In the genomic region with DNA sequence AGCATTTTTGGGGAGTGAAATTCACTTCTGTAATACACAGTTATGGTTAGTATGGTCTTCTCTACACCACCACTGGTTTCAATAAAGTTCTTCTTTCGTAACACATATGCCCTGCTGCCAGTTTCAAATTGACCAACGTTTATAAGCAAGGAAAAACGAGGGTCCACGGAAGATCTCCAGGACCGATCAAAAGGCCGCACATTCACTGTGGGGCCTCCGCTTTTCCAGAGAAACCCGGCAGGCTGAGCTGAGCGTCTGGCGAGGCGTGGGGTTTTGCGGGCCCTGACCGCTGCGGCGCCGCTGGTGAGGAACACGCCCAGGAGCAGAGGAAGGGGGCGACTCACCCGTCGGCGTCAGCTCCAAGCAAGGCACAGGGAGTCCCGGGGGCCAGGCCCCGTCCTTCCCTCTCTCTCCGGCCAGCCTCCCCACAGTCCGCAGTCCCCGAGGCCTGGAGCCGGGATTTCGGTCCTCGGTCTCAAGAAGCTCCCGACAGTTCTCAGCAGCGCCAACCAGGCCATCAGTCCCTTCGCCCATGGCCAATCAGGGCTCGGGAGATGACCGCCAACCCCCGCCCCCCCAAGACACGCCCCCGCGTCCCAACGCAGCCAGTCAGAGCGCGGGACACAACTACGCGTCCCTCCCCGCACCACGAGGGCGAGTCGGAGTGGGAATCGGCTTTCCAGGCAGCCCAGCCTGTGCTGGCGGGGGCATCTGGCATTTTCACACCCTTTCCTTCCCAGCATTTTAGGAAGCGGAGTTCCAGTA, we compare ENCODE assay signal across 8 cellular contexts. TPM values are rescaled to one million over a fixed set of nuclear protein-coding genes. Genes with fewer than 3 reads are reported as not detected.
A peak's percentile ranks its signal among the peaks of the same experiment; 100 is the strongest.
DNase-seq lines count a peak whose midpoint lies in the region; ATAC-seq and TF ChIP-seq lines count a peak whose summit lies in the region.

A gene with protein sequence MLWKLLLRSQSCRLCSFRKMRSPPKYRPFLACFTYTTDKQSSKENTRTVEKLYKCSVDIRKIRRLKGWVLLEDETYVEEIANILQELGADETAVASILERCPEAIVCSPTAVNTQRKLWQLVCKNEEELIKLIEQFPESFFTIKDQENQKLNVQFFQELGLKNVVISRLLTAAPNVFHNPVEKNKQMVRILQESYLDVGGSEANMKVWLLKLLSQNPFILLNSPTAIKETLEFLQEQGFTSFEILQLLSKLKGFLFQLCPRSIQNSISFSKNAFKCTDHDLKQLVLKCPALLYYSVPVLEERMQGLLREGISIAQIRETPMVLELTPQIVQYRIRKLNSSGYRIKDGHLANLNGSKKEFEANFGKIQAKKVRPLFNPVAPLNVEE (minus strand): TSS at position 522 of the 765 bp plus-strand sequence. CDS start 8,432 bp downstream, outside the sequence.

- no peak for TF ChIP-seq CTCF in AG10803 (conservative IDR thresholded peaks at IDR 0.05; ENCODE audit: low read length)
- TF ChIP-seq CTCF in colonic mucosa (IDR thresholded peaks at IDR 0.05): no peak

- H3K4me1 ChIP-seq in colonic mucosa: peaks cover 7% of the 10 kb centered on the region

- H3K27ac ChIP-seq in colonic mucosa (peak within 1 kb of the TSS; percentile 72), layer of hippocampus (ENCODE audit: low read depth, low read length) (peak within 1 kb of the TSS; percentile 83)

- peak; percentile 94 for ATAC-seq in GM19035 (IDR thresholded peaks at IDR 0.05; ENCODE audit: unreplicated experiment)
- ATAC-seq in HG03342 (IDR thresholded peaks at IDR 0.05; ENCODE audit: unreplicated experiment): peak; percentile 96

- H3K9ac ChIP-seq in colonic mucosa (ENCODE audit: low read depth in 2 of 2, low read length in 2 of 2): peak within 1 kb of the TSS; percentile 86 to 89

- no peaks in the 10 kb centered on the region for H3K27me3 ChIP-seq in colonic mucosa
- no peaks in the 10 kb centered on the region for H3K27me3 ChIP-seq in layer of hippocampus (ENCODE audit: control insufficient read depth, insufficient read depth, low read length)

- intact Hi-C loops in colonic mucosa (cut with DNase I): no loop called here

- H3K4me3 ChIP-seq in AG10803 (ENCODE audit: low read length): peak within 1 kb of the TSS; percentile 77
- H3K4me3 ChIP-seq in colonic mucosa: peak within 1 kb of the TSS; percentile 66

- no peaks in the 10 kb centered on the region for H3K36me3 ChIP-seq in colonic mucosa

- H3K9me3 ChIP-seq in colonic mucosa: no peaks in the 10 kb centered on the region

- DNase-seq in AG10803 (ENCODE audit: low read depth) (peak; percentile 94), NCI-H446 treated with DMSO at 0.1 percent for 48 hours (lab: John Stamatoyannopoulos, UW) (peak; percentile 90), colonic mucosa (peak; percentile 93)
- peak; percentile 86 for DNase-seq in activated CD4-positive, alpha-beta T cell treated with anti-CD3 and anti-CD28 coated beads for 48 hours
- DNase-seq in stimulated activated CD4-positive, alpha-beta T cell treated with anti-CD3 and anti-CD28 coated beads, Interleukin-1b, Interleukin-23, amount 100 ng/mL, for 24 hours (ENCODE audit: low read depth in 4 of 4, low spot score in 1 of 4): peak; percentile 61 to 72 (median 68)

RNA-seq across cellular contexts. Expression of the gene that starts here (rescaled TPM):
- 10 to 100 TPM in 1 of 2 donors, 1 to 10 TPM in 1; 9.3 to 11.6 TPM for total RNA-seq in colonic mucosa

Comparison
In these comparisons a context has a peak if more than half of its experiments do, and no peak if none do; other contexts are left out.
1. Peak in every context shown above with its lines: DNase-seq, ATAC-seq, H3K4me3 ChIP-seq and H3K27ac ChIP-seq.